10 cellular contexts compared by ENCODE assay signal in the genomic region with DNA sequence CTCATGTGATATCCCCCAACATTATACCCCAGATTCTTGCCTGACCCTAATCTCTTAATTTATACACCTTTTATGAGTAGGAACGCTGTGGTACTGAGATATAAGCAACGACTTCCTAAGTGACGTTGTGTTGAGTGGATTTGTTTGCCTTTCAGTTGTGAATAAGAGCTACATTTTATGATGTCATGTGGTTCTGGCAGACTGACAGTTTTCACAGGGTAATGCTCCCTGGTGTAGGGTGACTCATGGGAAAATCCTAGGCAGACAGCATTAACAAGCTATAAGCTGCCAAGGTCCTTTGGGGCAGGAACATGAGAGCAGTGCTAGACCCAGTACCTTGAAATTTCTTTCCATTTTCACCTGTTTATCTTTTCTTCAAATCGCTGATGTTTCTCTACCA. TPM values are rescaled to one million over a fixed set of nuclear protein-coding genes. Genes with fewer than 3 reads are reported as not detected.
DNase-seq lines count a peak whose midpoint lies in the region; ATAC-seq and TF ChIP-seq lines count a peak whose summit lies in the region.
"Had no signal": no experiment of that assay in that cellular context is flagged by ENCODE, and none has a peak within 500 bp of the region (broad histone marks: within the 10 kb centered on the region; RNA-seq: fewer than 3 reads in every experiment).

No MANE protein-coding gene starts in this region.

- no peaks in the 10 kb centered on the region for H3K27me3 Mint-ChIP-seq in T-helper 2 cell treated with Interferon-gamma antibody and Interleukin-4, amounts not matched to agents 5 μg/mL and 100 μg/mL, for 36 hours (ENCODE audit: low read depth)
- no peaks in the 10 kb centered on the region for H3K27me3 Mint-ChIP-seq in activated naive CD8-positive, alpha-beta T cell treated with anti-CD3 and anti-CD28 coated beads, Interleukin-2, amount 50 U/mL, for 24 hours

- TF ChIP-seq CTCF in lower lobe of right lung (IDR thresholded peaks at IDR 0.05), result no peak

- peaks cover 17% of the 10 kb centered on the region for H3K4me1 Mint-ChIP-seq in T-helper 2 cell treated with Interferon-gamma antibody and Interleukin-4, amounts not matched to agents 5 μg/mL and 100 μg/mL, for 36 hours (ENCODE audit: low read depth)
- peaks cover 26% of the 10 kb centered on the region for H3K4me1 Mint-ChIP-seq in activated naive CD8-positive, alpha-beta T cell treated with anti-CD3 and anti-CD28 coated beads, Interleukin-2, amount 50 U/mL, for 24 hours

- no peak overlapping the region for H3K4me3 Mint-ChIP-seq in T-helper 2 cell treated with Interferon-gamma antibody and Interleukin-4, amounts not matched to agents 5 μg/mL and 100 μg/mL, for 36 hours
- no peak overlapping the region for H3K4me3 Mint-ChIP-seq in activated naive CD8-positive, alpha-beta T cell treated with anti-CD3 and anti-CD28 coated beads, Interleukin-2, amount 50 U/mL, for 24 hours
- H3K4me3 Mint-ChIP-seq: naive B cell had no signal

- H3K4me1 ChIP-seq in lower lobe of right lung, result peaks cover 6% of the 10 kb centered on the region

- no peaks in the 10 kb centered on the region for H3K9me3 ChIP-seq in lower lobe of right lung

- no peaks in the 10 kb centered on the region for H3K9me3 Mint-ChIP-seq in T-helper 2 cell treated with Interferon-gamma antibody and Interleukin-4, amounts not matched to agents 5 μg/mL and 100 μg/mL, for 36 hours
- H3K9me3 Mint-ChIP-seq in activated naive CD8-positive, alpha-beta T cell treated with anti-CD3 and anti-CD28 coated beads, Interleukin-2, amount 50 U/mL, for 24 hours, result no peaks in the 10 kb centered on the region

- H3K36me3 ChIP-seq in lower lobe of right lung, result no peaks in the 10 kb centered on the region

- H3K27ac ChIP-seq in lower lobe of right lung, result no peak overlapping the region

- intact Hi-C loops in lower lobe of right lung (cut with DNase I), result no loop called here

- no peak overlapping the region for H3K4me3 ChIP-seq in lower lobe of right lung

- peak; percentile 99 for ATAC-seq in activated naive CD8-positive, alpha-beta T cell treated with anti-CD3 and anti-CD28 coated beads, Interleukin-2, amount 50 U/mL, for 24 hours
- ATAC-seq in lower lobe of right lung, result peak; percentile 82 to 88
- no peak for ATAC-seq in HG03280 (IDR thresholded peaks at IDR 0.05; ENCODE audit: unreplicated experiment)
- ATAC-seq in GM19351 (IDR thresholded peaks at IDR 0.05; ENCODE audit: unreplicated experiment), result no peak

- peaks cover 14% of the 10 kb centered on the region for H3K36me3 Mint-ChIP-seq in T-helper 2 cell treated with Interferon-gamma antibody and Interleukin-4, amounts not matched to agents 5 μg/mL and 100 μg/mL, for 36 hours (ENCODE audit: low read depth)
- H3K36me3 Mint-ChIP-seq in activated naive CD8-positive, alpha-beta T cell treated with anti-CD3 and anti-CD28 coated beads, Interleukin-2, amount 50 U/mL, for 24 hours (ENCODE audit: low read depth), result no peaks in the 10 kb centered on the region

- peak; percentile 50 for DNase-seq in T-helper 2 cell treated with Interferon-gamma antibody and Interleukin-4, amounts not matched to agents 5 μg/mL and 100 μg/mL, for 36 hours (ENCODE audit: low spot score)
- DNase-seq in T-helper 2 cell (no peak), LoVo (ENCODE audit: low spot score) (peak; percentile 96), lower lobe of right lung (no peak), inferior parietal cortex (ENCODE audit: extremely low spot score) (no peak)
- no peak for DNase-seq in activated naive CD8-positive, alpha-beta T cell treated with anti-CD3 and anti-CD28 coated beads, Interleukin-2, amount 50 U/mL, for 24 hours
- DNase-seq: DND-41, naive B cell had no signal

- no peaks in the 10 kb centered on the region for H3K27me3 ChIP-seq in lower lobe of right lung (ENCODE audit: low read depth)

- H3K27ac Mint-ChIP-seq in T-helper 2 cell treated with Interferon-gamma antibody and Interleukin-4, amounts not matched to agents 5 μg/mL and 100 μg/mL, for 36 hours, result no peak overlapping the region
- no peak overlapping the region for H3K27ac Mint-ChIP-seq in activated naive CD8-positive, alpha-beta T cell treated with anti-CD3 and anti-CD28 coated beads, Interleukin-2, amount 50 U/mL, for 24 hours
- H3K27ac Mint-ChIP-seq: naive B cell had no signal

RNA-seq across cellular contexts. Expression of gene C3orf52, which starts 11.2 kb away (rescaled TPM):
- 16.4 TPM for total RNA-seq in lower lobe of right lung

RNA-seq across cellular contexts. Expression of gene GCSAM, which starts 35.7 kb away (rescaled TPM):
- total RNA-seq in lower lobe of right lung, result 1.5 TPM

Comparison
In these comparisons a context has a peak if more than half of its experiments do, and no peak if none do; other contexts are left out.
1. DNase-seq: peak in T-helper 2 cell treated with Interferon-gamma antibody and Interleukin-4, amounts not matched to agents 5 μg/mL and 100 μg/mL, for 36 hours (single experiment) and LoVo (single experiment); none in T-helper 2 cell (0 of 5), activated naive CD8-positive, alpha-beta T cell treated with anti-CD3 and anti-CD28 coated beads, Interleukin-2, amount 50 U/mL, for 24 hours (single experiment), lower lobe of right lung (single experiment) and inferior parietal cortex (single experiment).
2. ATAC-seq: peak in activated naive CD8-positive, alpha-beta T cell treated with anti-CD3 and anti-CD28 coated beads, Interleukin-2, amount 50 U/mL, for 24 hours (single experiment) and lower lobe of right lung (2 of 2); none in HG03280 (single experiment) and GM19351 (single experiment).